Comparison of ENCODE assay signal across 26 cellular contexts in the genomic region with DNA sequence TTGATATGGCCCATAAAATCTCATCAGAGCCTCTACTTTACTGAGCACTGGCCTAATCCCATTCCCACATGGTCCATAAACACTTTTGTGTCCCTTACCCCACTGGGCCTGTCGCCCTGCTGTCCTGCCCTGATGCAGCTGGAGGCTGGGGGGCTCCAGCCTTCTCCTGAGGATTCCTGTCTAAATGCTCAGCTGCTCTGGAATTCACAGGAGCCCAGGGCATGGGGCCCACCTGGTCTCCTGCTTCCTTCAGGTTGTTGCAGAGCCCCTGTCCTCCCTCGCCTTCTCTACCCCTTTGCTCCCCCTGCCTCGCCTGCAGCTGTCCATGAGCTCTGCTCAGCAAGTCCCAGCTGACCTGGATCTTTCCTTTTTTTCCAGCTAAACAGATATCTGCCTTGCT.
DNase-seq lines count a peak whose midpoint lies in the region; ATAC-seq and TF ChIP-seq lines count a peak whose summit lies in the region.
"Had no signal": no experiment of that assay in that cellular context is flagged by ENCODE, and none has a peak within 500 bp of the region (broad histone marks: within the 10 kb centered on the region; RNA-seq: fewer than 3 reads in every experiment).

No MANE protein-coding gene starts in this region.

- POLR2A ChIA-PET in Caco-2 (lab: Charles Lee) = no interaction called here

- BruUV-seq in Caco-2 (replicated peaks; lab: Mats Ljungman, UMichigan) = no TSS peak

- H3K36me3 Mint-ChIP-seq in Caco-2 (ENCODE audit: insufficient read depth, unreplicated experiment) (no peaks in the 10 kb centered on the region), osteocyte (ENCODE audit: unreplicated experiment) (peaks cover 4% of the 10 kb centered on the region), HFFc6 (ENCODE audit: low read depth) (no peaks in the 10 kb centered on the region), T-helper 17 cell (ENCODE audit: low read depth) (peaks cover 6% of the 10 kb centered on the region)
- H3K36me3 Mint-ChIP-seq: CD4-positive, CD25-positive, alpha-beta regulatory T cell had no signal

- H3K27ac ChIP-seq in BLaER1 treated with 17β-estradiol and CSF1 and Interleukin-3, amounts not matched to agents 10 nM and 100 nM = no peak overlapping the region
- H3K27ac ChIP-seq: PC-9, SJSA1 had no signal

- no peak for ATAC-seq in left lobe of liver
- no peak for ATAC-seq in T-helper 17 cell
- ATAC-seq: GM12878 had no signal

- H3K9me3 ChIP-seq in BLaER1 treated with 17β-estradiol and CSF1 and Interleukin-3, amounts not matched to agents 10 nM and 100 nM (replicated peaks in 1 of 11) = peaks cover 0 to 15% (median 0%) of the 10 kb centered on the region in 11 experiments; a peak in 5 of 22 replicates
- H3K9me3 ChIP-seq in Caco-2 (peaks cover 4% of the 10 kb centered on the region; the same call in 1 of the 2 replicates), T-helper 17 cell (ENCODE audit: control insufficient read depth, low read length, poor library complexity, severe bottlenecking) (no peaks in the 10 kb centered on the region)
- H3K9me3 ChIP-seq: SJSA1 had no signal

- no peaks in the 10 kb centered on the region for H4K20me1 ChIP-seq in BLaER1 treated with 17β-estradiol and CSF1 and Interleukin-3, amounts not matched to agents 10 nM and 100 nM

- CTCF ChIA-PET in Caco-2 (lab: Charles Lee) = interaction anchor here (1.4 kb wide), 1 partner anchor 31 kb away, joined by 6 read pairs; no protein-coding TSS in a partner anchor

- DNase-seq in Caco-2 = no peak
- DNase-seq in left lobe of liver (ENCODE audit: low spot score) = peak; percentile 15
- peak; percentile 62 for DNase-seq in osteocyte (ENCODE audit: extremely low spot score, unreplicated experiment)
- no peak for DNase-seq in HFFc6
- no peak for DNase-seq in AG08395 (ENCODE audit: low spot score)
- DNase-seq in T-helper 17 cell = no peak
- DNase-seq: CD4-positive, CD25-positive, alpha-beta regulatory T cell; COR-L47; DMS 273 treated with DMSO at 0.1 percent for 48 hours; DMS79; EL; GDM1; HCEC 1CT; NCI-H1048; NCI-H1417; NCI-H1694; NCI-H2029 treated with DMSO at 0.1 percent for 48 hours; NCI-H446 treated with DMSO at 0.1 percent for 48 hours; NCI-H526 treated with DMSO at 0.1 percent for 48 hours; PC-9; Right ventricle myocardium superior; RPMI8226 had no signal

- H3K4me1 Mint-ChIP-seq in Caco-2 (ENCODE audit: low read depth, unreplicated experiment) = no peaks in the 10 kb centered on the region
- H3K4me1 Mint-ChIP-seq in osteocyte (ENCODE audit: unreplicated experiment) = no peaks in the 10 kb centered on the region
- no peaks in the 10 kb centered on the region for H3K4me1 Mint-ChIP-seq in HFFc6 (ENCODE audit: low read depth)
- peaks cover 2% of the 10 kb centered on the region for H3K4me1 Mint-ChIP-seq in T-helper 17 cell
- H3K4me1 Mint-ChIP-seq: CD4-positive, CD25-positive, alpha-beta regulatory T cell had no signal

- H3K27me3 ChIP-seq in BLaER1 treated with 17β-estradiol and CSF1 and Interleukin-3, amounts not matched to agents 10 nM and 100 nM = peaks cover 0 to 11% (median 0%) of the 10 kb centered on the region in 11 experiments; a peak in 3 of 22 replicates
- no peaks in the 10 kb centered on the region for H3K27me3 ChIP-seq in Caco-2 (replicated peaks; ENCODE audit: control insufficient read depth, insufficient read depth, low read length)

- peaks cover 9% of the 10 kb centered on the region for H3K9me3 Mint-ChIP-seq in Caco-2 (ENCODE audit: unreplicated experiment)
- H3K9me3 Mint-ChIP-seq in osteocyte (ENCODE audit: unreplicated experiment) = peaks cover 8% of the 10 kb centered on the region
- no peaks in the 10 kb centered on the region; the same call in 1 of the 2 replicates for H3K9me3 Mint-ChIP-seq in HFFc6

- H3K36me3 ChIP-seq in BLaER1 treated with 17β-estradiol and CSF1 and Interleukin-3, amounts not matched to agents 10 nM and 100 nM = no peaks in the 10 kb centered on the region
- H3K36me3 ChIP-seq in Caco-2 (ENCODE audit: control insufficient read depth, insufficient read depth, low read length) = no peaks in the 10 kb centered on the region
- H3K36me3 ChIP-seq: SJSA1 had no signal

- peak overlapping the region in 7 of 11 experiments; percentile 53 to 80 (median 64); a peak in 8 of 22 replicates for H3K4me2 ChIP-seq in BLaER1 treated with 17β-estradiol and CSF1 and Interleukin-3, amounts not matched to agents 10 nM and 100 nM
- H3K4me2 ChIP-seq: PC-9 had no signal

- H3K27me3 Mint-ChIP-seq in Caco-2 (ENCODE audit: insufficient read depth, unreplicated experiment) (peaks cover 7% of the 10 kb centered on the region), osteocyte (ENCODE audit: unreplicated experiment) (peaks cover 32% of the 10 kb centered on the region), HFFc6 (ENCODE audit: insufficient read depth) (peaks cover 27% of the 10 kb centered on the region), T-helper 17 cell (peaks cover 49% of the 10 kb centered on the region)

- intact Hi-C loops in Caco-2 (cut with micrococcal nuclease; ENCODE audit: unreplicated experiment) = no loop called here

- TF ChIP-seq CTCF in Caco-2 (IDR thresholded peaks at IDR 0.05; ENCODE audit: insufficient read depth in 1 of 2, low read depth in 1 of 2, low read length in 1 of 2, severe bottlenecking in 1 of 2, unreplicated experiment in 1 of 2) (no peak), osteocyte (IDR thresholded peaks at IDR 0.05) (no peak), HFFc6 (IDR thresholded peaks at IDR 0.05) (no peak)

- no peak overlapping the region for H3K9ac ChIP-seq in BLaER1 treated with 17β-estradiol and CSF1 and Interleukin-3, amounts not matched to agents 10 nM and 100 nM

- H3K27ac Mint-ChIP-seq in Caco-2 (ENCODE audit: unreplicated experiment) = no peak overlapping the region
- H3K27ac Mint-ChIP-seq in osteocyte (ENCODE audit: unreplicated experiment) = no peak overlapping the region
- H3K27ac Mint-ChIP-seq in HFFc6 = no peak overlapping the region
- H3K27ac Mint-ChIP-seq in T-helper 17 cell = no peak overlapping the region
- H3K27ac Mint-ChIP-seq: B cell; CD4-positive, CD25-positive, alpha-beta regulatory T cell had no signal

- H3K4me3 ChIP-seq in BLaER1 treated with 17β-estradiol and CSF1 and Interleukin-3, amounts not matched to agents 10 nM and 100 nM = no peak overlapping the region
- H3K4me3 ChIP-seq in Caco-2 (ENCODE audit: low read depth, low read length) = no peak overlapping the region
- H3K4me3 ChIP-seq: GM12878, PC-9, SJSA1 had no signal

- peaks cover 20 to 58% (median 42%) of the 10 kb centered on the region in 10 experiments for H3K4me1 ChIP-seq in BLaER1 treated with 17β-estradiol and CSF1 and Interleukin-3, amounts not matched to agents 10 nM and 100 nM
- no peaks in the 10 kb centered on the region for H3K4me1 ChIP-seq in Caco-2

- H3K4me3 Mint-ChIP-seq in Caco-2 (ENCODE audit: unreplicated experiment) (peak overlapping the region; percentile 57), osteocyte (ENCODE audit: unreplicated experiment) (no peak overlapping the region), HFFc6 (no peak overlapping the region), T-helper 17 cell (no peak overlapping the region)
- H3K4me3 Mint-ChIP-seq: B cell; CD4-positive, CD25-positive, alpha-beta regulatory T cell had no signal

Comparison
In these comparisons a context has a peak if more than half of its experiments do, and no peak if none do; other contexts are left out.
1. DNase-seq: peak in left lobe of liver (single experiment) and osteocyte (single experiment); none in Caco-2 (0 of 2), HFFc6 (single experiment), AG08395 (single experiment) and T-helper 17 cell (0 of 3).